In genomic region chr22:21020802-21021429, GRCh38 we compare ENCODE assay signal across 1 cellular context.
TF ChIP-seq lines count a peak whose summit lies in the region.

No MANE protein-coding gene starts in this region.

TF ChIP-seq in IMR-90, 13 proteins besides CTCF, POLR2A, EP300 and RAD21:
- TF ChIP-seq BHLHE40 (IDR thresholded peaks at IDR 0.05; ENCODE audit: low read depth, low read length), result no peak
- TF ChIP-seq CEBPB (IDR thresholded peaks at IDR 0.05; ENCODE audit: low read depth, low read length), result no peak
- TF ChIP-seq SMC3 (IDR thresholded peaks at IDR 0.05; ENCODE audit: low read depth, low read length), result peak; percentile 27; the same call in 1 of the 2 replicates
- TF ChIP-seq MAZ (IDR thresholded peaks at IDR 0.05; ENCODE audit: borderline replicate concordance, low read depth, low read length), result no peak
